26 cellular contexts compared by ENCODE assay signal in genomic region chr22:30413001-30413400, GRCh38. TPM values are rescaled to one million over a fixed set of nuclear protein-coding genes. Genes with fewer than 3 reads are reported as not detected.
DNase-seq lines count a peak whose midpoint lies in the region; ATAC-seq and TF ChIP-seq lines count a peak whose summit lies in the region.
"Had no signal": no experiment of that assay in that cellular context is flagged by ENCODE, and none has a peak within 500 bp of the region (broad histone marks: within the 10 kb centered on the region; RNA-seq: fewer than 3 reads in every experiment).

No MANE protein-coding gene starts in this region.

- POLR2A ChIA-PET in T-cell (lab: Charles Lee): interaction anchor here (0.5 to 2.6 kb wide), 7 partner anchors 8 to 281 kb away, joined by 3 to 14 read pairs (median 6); no protein-coding TSS in a partner anchor

- peaks cover 25% of the 10 kb centered on the region for H3K4me1 Mint-ChIP-seq in activated T-cell treated with anti-CD3 and anti-CD28 coated beads, Interleukin-2, amount 50 U/mL, for 4 hours (ENCODE audit: low read depth)
- H3K4me1 Mint-ChIP-seq in T-cell: peaks cover 35 to 51% (median 37%) of the 10 kb centered on the region in 3 donors
- H3K4me1 Mint-ChIP-seq in chondrocyte (ENCODE audit: low read depth): peaks cover 32% of the 10 kb centered on the region
- H3K4me1 Mint-ChIP-seq in osteocyte (ENCODE audit: unreplicated experiment): peaks cover 17% of the 10 kb centered on the region
- no peaks in the 10 kb centered on the region for H3K4me1 Mint-ChIP-seq in natural killer cell
- H3K4me1 Mint-ChIP-seq: activated B cell treated with CpG ODN at 0.5 μM for 24 hours had no signal

- H3K27ac Mint-ChIP-seq in T-cell (peak overlapping the region; percentile 87 to 94), chondrocyte (ENCODE audit: unreplicated experiment) (peak overlapping the region; percentile 57), osteocyte (ENCODE audit: unreplicated experiment) (peak overlapping the region; percentile 35), natural killer cell (no peak overlapping the region)
- H3K27ac Mint-ChIP-seq: activated B cell treated with CpG ODN at 0.5 μM for 24 hours had no signal

- CTCF ChIA-PET in T-cell (lab: Charles Lee): interaction anchor here in 1 of 2 donors (0.7 to 1.8 kb wide), 3 partner anchors 8 to 21 kb away, joined by 3 to 12 read pairs (median 3); partner anchors contain the start of gene MTFP1

- H3K9me3 Mint-ChIP-seq in activated T-cell treated with anti-CD3 and anti-CD28 coated beads, Interleukin-2, amount 50 U/mL, for 4 hours: no peaks in the 10 kb centered on the region
- H3K9me3 Mint-ChIP-seq in T-cell (no peaks in the 10 kb centered on the region), chondrocyte (ENCODE audit: low read depth) (no peaks in the 10 kb centered on the region), osteocyte (ENCODE audit: unreplicated experiment) (no peaks in the 10 kb centered on the region), natural killer cell (no peaks in the 10 kb centered on the region)
- H3K9me3 Mint-ChIP-seq: activated B cell treated with CpG ODN at 0.5 μM for 24 hours had no signal

- no peak for ATAC-seq in activated T-cell treated with anti-CD3 and anti-CD28 coated beads, Interleukin-2, amount 50 U/mL, for 4 hours
- ATAC-seq in T-cell (replicated peaks in 1 of 4) (no peak), natural killer cell (no peak), HG02798 (IDR thresholded peaks at IDR 0.05; ENCODE audit: poor library complexity, unreplicated experiment) (no peak)
- ATAC-seq: HepG2, lower lobe of right lung, right cardiac atrium had no signal

- H3K36me3 Mint-ChIP-seq in activated T-cell treated with anti-CD3 and anti-CD28 coated beads, Interleukin-2, amount 50 U/mL, for 4 hours (ENCODE audit: insufficient read depth): peaks cover 40% of the 10 kb centered on the region
- H3K36me3 Mint-ChIP-seq in T-cell (peaks cover 41% of the 10 kb centered on the region), chondrocyte (ENCODE audit: low read depth) (peaks cover 26% of the 10 kb centered on the region), osteocyte (ENCODE audit: unreplicated experiment) (peaks cover 41% of the 10 kb centered on the region), natural killer cell (no peaks in the 10 kb centered on the region)

- TF ChIP-seq CTCF in chondrocyte (IDR thresholded peaks at IDR 0.05): no peak
- no peak for TF ChIP-seq CTCF in osteocyte (IDR thresholded peaks at IDR 0.05)
- no peak for TF ChIP-seq CTCF in natural killer cell (IDR thresholded peaks at IDR 0.05)

- DNase-seq in activated T-cell treated with anti-CD3 and anti-CD28 coated beads, Interleukin-2, amount 50 U/mL, for 4 hours: no peak
- DNase-seq in activated T-cell treated with anti-CD3 and anti-CD28 coated beads for 4 hours (no peak), T-cell (no peak), chondrocyte (ENCODE audit: low spot score) (no peak), osteocyte (ENCODE audit: extremely low spot score, unreplicated experiment) (no peak), anterior cingulate cortex (lab: John Stamatoyannopoulos, UW) (no peak), natural killer cell (no peak)
- DNase-seq: activated B cell treated with CpG ODN at 0.5 μM for 24 hours; activated gamma-delta T cell; aorta; C1 segment of cervical spinal cord; cerebellar nuclear complex; effector memory CD4-positive, alpha-beta T cell; EL; islet precursor cell; lower lobe of right lung; NCI-H1092 treated with DMSO at 0.1 percent for 48 hours; NCI-H2029; NCI-H2227 treated with DMSO at 0.1 percent for 48 hours; NCI-H774; ovary; right cardiac atrium; stimulated activated CD4-positive, alpha-beta T cell treated with anti-CD3 and anti-CD28 coated beads, Interleukin-4, amount 100 ng/mL, for 4 hours; T1000 had no signal

- intact Hi-C loops in natural killer cell (cut with micrococcal nuclease): no loop called here

- peak overlapping the region; percentile 59 for H3K4me3 Mint-ChIP-seq in activated T-cell treated with anti-CD3 and anti-CD28 coated beads, Interleukin-2, amount 50 U/mL, for 4 hours
- H3K4me3 Mint-ChIP-seq in T-cell: peak overlapping the region in 1 of 3 donors; percentile 29
- H3K4me3 Mint-ChIP-seq in chondrocyte (ENCODE audit: unreplicated experiment): no peak overlapping the region
- H3K4me3 Mint-ChIP-seq in osteocyte (ENCODE audit: unreplicated experiment): no peak overlapping the region
- no peak overlapping the region for H3K4me3 Mint-ChIP-seq in natural killer cell
- H3K4me3 Mint-ChIP-seq: activated B cell treated with CpG ODN at 0.5 μM for 24 hours had no signal

- H3K27me3 Mint-ChIP-seq in activated T-cell treated with anti-CD3 and anti-CD28 coated beads, Interleukin-2, amount 50 U/mL, for 4 hours (ENCODE audit: low read depth): no peaks in the 10 kb centered on the region
- H3K27me3 Mint-ChIP-seq in T-cell: no peaks in the 10 kb centered on the region
- no peaks in the 10 kb centered on the region for H3K27me3 Mint-ChIP-seq in chondrocyte (ENCODE audit: low read depth)
- H3K27me3 Mint-ChIP-seq in osteocyte (ENCODE audit: unreplicated experiment): no peaks in the 10 kb centered on the region
- no peaks in the 10 kb centered on the region for H3K27me3 Mint-ChIP-seq in natural killer cell (ENCODE audit: low read depth in 2 of 2)
- H3K27me3 Mint-ChIP-seq: activated B cell treated with CpG ODN at 0.5 μM for 24 hours had no signal

RNA-seq across cellular contexts. Expression of gene MTFP1, which starts 12.6 kb away (rescaled TPM):
- total RNA-seq in activated T-cell treated with anti-CD3 and anti-CD28 coated beads, Interleukin-2, amount 50 U/mL, for 4 hours: 100 to 1,000 TPM in 1 of 3 donors, 10 to 100 TPM in 2; 97.0 to 113 (median 99.9) TPM
- total RNA-seq in T-cell: 10 to 100 TPM; 22.7 to 59.2 (median 29.4) TPM
- total RNA-seq in chondrocyte: 9.3 to 12.7 TPM (median 12.1 TPM) in 3 replicates
- 8.4 and 10.5 TPM in 2 replicates for total RNA-seq in osteocyte
- total RNA-seq in natural killer cell: 10 to 100 TPM; 15.7 to 17.5 (median 17.2) TPM

RNA-seq across cellular contexts. Expression of gene SEC14L2, which starts 16.2 kb away (rescaled TPM):
- 10 to 100 TPM; 10.4 to 13.2 (median 12.5) TPM for total RNA-seq in activated T-cell treated with anti-CD3 and anti-CD28 coated beads, Interleukin-2, amount 50 U/mL, for 4 hours
- total RNA-seq in T-cell (10 to 100 TPM; 10.9 to 87.9 (median 15.8) TPM), chondrocyte (15.5 to 39.5 TPM (median 15.6 TPM) in 3 replicates), osteocyte (14.9 and 19.0 TPM in 2 replicates), natural killer cell (1 to 10 TPM in 2 of 3 donors, under 1 TPM in 1; 0.71 to 6.6 (median 2.7) TPM)

RNA-seq across cellular contexts. Expression of gene RNF215, which starts 25.8 kb away (rescaled TPM):
- total RNA-seq in activated T-cell treated with anti-CD3 and anti-CD28 coated beads, Interleukin-2, amount 50 U/mL, for 4 hours: 1 to 10 TPM; 3.9 to 5.1 (median 4.4) TPM
- total RNA-seq in T-cell: 1 to 10 TPM; 6.2 to 8.4 (median 6.3) TPM
- 35.2 to 36.2 TPM (median 36.0 TPM) in 3 replicates for total RNA-seq in chondrocyte
- total RNA-seq in osteocyte: 36.1 and 36.6 TPM in 2 replicates
- 1 to 10 TPM; 7.5 to 9.8 (median 9.5) TPM for total RNA-seq in natural killer cell

RNA-seq across cellular contexts. Expression of gene CCDC157, which starts 56.2 kb away (rescaled TPM):
- total RNA-seq in activated T-cell treated with anti-CD3 and anti-CD28 coated beads, Interleukin-2, amount 50 U/mL, for 4 hours: 1 to 10 TPM; 2.3 to 3.0 (median 2.6) TPM
- total RNA-seq in T-cell (10 to 100 TPM in 1 of 5 donors, 1 to 10 TPM in 4; 4.6 to 10.9 (median 5.1) TPM), chondrocyte (2.1 to 3.1 TPM (median 2.3 TPM) in 3 replicates), osteocyte (2.9 and 3.7 TPM in 2 replicates), natural killer cell (1 to 10 TPM; 7.7 to 9.7 (median 8.4) TPM)

RNA-seq across cellular contexts. Expression of gene SF3A1, which starts 56.3 kb away (rescaled TPM):
- 100 to 1,000 TPM; 315 to 335 (median 324) TPM for total RNA-seq in activated T-cell treated with anti-CD3 and anti-CD28 coated beads, Interleukin-2, amount 50 U/mL, for 4 hours
- total RNA-seq in T-cell (100 to 1,000 TPM; 272 to 323 (median 292) TPM), chondrocyte (110 to 127 TPM (median 115 TPM) in 3 replicates), osteocyte (170 and 187 TPM in 2 replicates), natural killer cell (100 to 1,000 TPM; 309 to 340 (median 319) TPM)

Comparison
In these comparisons a context has a peak if more than half of its experiments do, and no peak if none do; other contexts are left out.
1. H3K27ac Mint-ChIP-seq: peak in T-cell (2 of 2), chondrocyte (single experiment) and osteocyte (single experiment); none in natural killer cell (0 of 2).